20 cellular contexts compared by ENCODE assay signal in genomic region chr4:53602390-53602789, GRCh38. TPM values are rescaled to one million over a fixed set of nuclear protein-coding genes. Genes with fewer than 3 reads are reported as not detected.
DNase-seq lines count a peak whose midpoint lies in the region; ATAC-seq and TF ChIP-seq lines count a peak whose summit lies in the region.
"Had no signal": no experiment of that assay in that cellular context is flagged by ENCODE, and none has a peak within 500 bp of the region (broad histone marks: within the 10 kb centered on the region; RNA-seq: fewer than 3 reads in every experiment).

No MANE protein-coding gene starts in this region.

- H3K9ac ChIP-seq in BLaER1 treated with 17β-estradiol and CSF1 and Interleukin-3, amounts not matched to agents 10 nM and 100 nM, result no peak overlapping the region

- H3K27ac ChIP-seq in BLaER1 treated with 17β-estradiol and CSF1 and Interleukin-3, amounts not matched to agents 10 nM and 100 nM, result no peak overlapping the region
- no peak overlapping the region for H3K27ac ChIP-seq in esophagus muscularis mucosa (replicated peaks in 1 of 4)
- H3K27ac ChIP-seq: C4-2B had no signal

- H3K4me3 ChIP-seq in BLaER1 treated with 17β-estradiol and CSF1 and Interleukin-3, amounts not matched to agents 10 nM and 100 nM, result no peak overlapping the region
- no peak overlapping the region for H3K4me3 ChIP-seq in esophagus muscularis mucosa

- DNase-seq in DMS79 treated with DMSO at 0.1 percent for 48 hours (lab: John Stamatoyannopoulos, UW) (peak; percentile 3), DMS79 (lab: John Stamatoyannopoulos, UW) (no peak), NCI-H510A treated with DMSO at 0.1 percent for 48 hours (lab: John Stamatoyannopoulos, UW) (peak; percentile 44), esophagus muscularis mucosa (ENCODE audit: extremely low spot score) (peak; percentile 55)
- no peak for DNase-seq in activated CD4-positive, alpha-beta T cell treated with anti-CD3 and anti-CD28 coated beads for 4 hours
- DNase-seq: 8988T; Caco-2; CD4-positive, alpha-beta T cell; DMS153; GDM1; GOT3; H7; HFFc6; KBM-7 had no signal

- WGBS in esophagus muscularis mucosa, result 71% methylated on average over 3 of the region's 3 CpGs

- ATAC-seq in GM21528 (IDR thresholded peaks at IDR 0.05; ENCODE audit: low FRiP score, unreplicated experiment), result no peak
- no peak for ATAC-seq in HG03039 (IDR thresholded peaks at IDR 0.05; ENCODE audit: unreplicated experiment)

- no peaks in the 10 kb centered on the region for H3K27me3 ChIP-seq in BLaER1 treated with 17β-estradiol and CSF1 and Interleukin-3, amounts not matched to agents 10 nM and 100 nM
- no peaks in the 10 kb centered on the region for H3K27me3 ChIP-seq in esophagus muscularis mucosa

- TF ChIP-seq CTCF in esophagus muscularis mucosa (IDR thresholded peaks at IDR 0.05), result no peak

- H3K4me2 ChIP-seq in BLaER1 treated with 17β-estradiol and CSF1 and Interleukin-3, amounts not matched to agents 10 nM and 100 nM, result peak overlapping the region in 10 of 11 experiments; percentile 6 to 71 (median 40); a peak in 16 of 22 replicates

- no peaks in the 10 kb centered on the region for H3K36me3 ChIP-seq in BLaER1 treated with 17β-estradiol and CSF1 and Interleukin-3, amounts not matched to agents 10 nM and 100 nM
- H3K36me3 ChIP-seq in esophagus muscularis mucosa, result no peaks in the 10 kb centered on the region

- H4K20me1 ChIP-seq in BLaER1 treated with 17β-estradiol and CSF1 and Interleukin-3, amounts not matched to agents 10 nM and 100 nM, result no peaks in the 10 kb centered on the region

- H3K4me1 ChIP-seq in BLaER1 treated with 17β-estradiol and CSF1 and Interleukin-3, amounts not matched to agents 10 nM and 100 nM, result peaks cover 5 to 19% (median 15%) of the 10 kb centered on the region in 10 experiments; a peak in 17 of 20 replicates
- no peaks in the 10 kb centered on the region for H3K4me1 ChIP-seq in esophagus muscularis mucosa

- no peak for TF ChIP-seq EP300 in esophagus muscularis mucosa (IDR thresholded peaks at IDR 0.05)

- no peak for TF ChIP-seq POLR2A in esophagus muscularis mucosa (IDR thresholded peaks at IDR 0.05; ENCODE audit: low read depth)

- intact Hi-C loops in esophagus muscularis mucosa (cut with DNase I), result no loop called here

- H3K9me3 ChIP-seq in BLaER1 treated with 17β-estradiol and CSF1 and Interleukin-3, amounts not matched to agents 10 nM and 100 nM (replicated peaks in 1 of 11), result peaks cover 0 to 7% (median 0%) of the 10 kb centered on the region in 11 experiments; a peak in 3 of 22 replicates
- no peaks in the 10 kb centered on the region for H3K9me3 ChIP-seq in esophagus muscularis mucosa

RNA-seq across cellular contexts. Expression of gene LNX1, which starts 11.1 kb away (rescaled TPM):
- 10 to 100 TPM in 1 of 4 donors, 1 to 10 TPM in 3; 5.8 to 14.7 (median 8.4) TPM for total RNA-seq in esophagus muscularis mucosa
- total RNA-seq: A673; B cell; CD4-positive, alpha-beta T cell had no signal

Comparison
In these comparisons a context has a peak if more than half of its experiments do, and no peak if none do; other contexts are left out.
1. DNase-seq: peak in DMS79 treated with DMSO at 0.1 percent for 48 hours (single experiment), NCI-H510A treated with DMSO at 0.1 percent for 48 hours (single experiment) and esophagus muscularis mucosa (single experiment); none in DMS79 (single experiment) and activated CD4-positive, alpha-beta T cell treated with anti-CD3 and anti-CD28 coated beads for 4 hours (0 of 2).